ENCODE assay signal across 1 cellular context in the genomic region with DNA sequence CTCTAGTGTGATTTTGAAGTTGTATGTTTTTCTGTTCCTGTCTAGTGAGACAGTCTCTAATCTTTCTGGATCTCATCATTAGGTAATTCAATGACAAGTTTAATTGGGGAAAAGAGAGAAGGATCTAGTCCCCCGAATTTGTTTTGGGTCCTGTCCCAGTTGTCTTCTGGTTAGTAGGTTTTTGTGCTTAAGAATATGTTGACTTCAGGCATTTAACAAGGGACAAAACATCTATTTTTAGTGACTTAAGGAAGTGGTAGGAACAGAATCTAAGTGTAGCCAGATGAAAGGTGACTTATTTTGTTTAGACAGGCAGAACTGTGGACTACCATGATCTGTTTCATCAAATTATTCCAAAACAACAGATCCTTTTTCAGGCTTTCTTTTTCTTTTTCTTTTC.
TF ChIP-seq lines count a peak whose summit lies in the region.

No MANE protein-coding gene starts in this region.

TF ChIP-seq in endothelial cell of umbilical vein, 7 proteins besides CTCF, POLR2A, EP300 and RAD21:
- TF ChIP-seq JUN (IDR thresholded peaks at IDR 0.05; ENCODE audit: borderline replicate concordance, insufficient read depth, insufficient read length, low read depth) (no peak), POLR2AphosphoS5 (IDR thresholded peaks at IDR 0.05; ENCODE audit: insufficient read depth, low read depth, low read length) (no peak), GATA2 (IDR thresholded peaks at IDR 0.05; ENCODE audit: insufficient read depth, insufficient read length, low read depth, low read length) (no peak), MYC (IDR thresholded peaks at IDR 0.05; ENCODE audit: low read depth, low read length) (no peak), FOS (IDR thresholded peaks at IDR 0.05; ENCODE audit: borderline replicate concordance, insufficient read depth, low read length) (no peak), MAX (IDR thresholded peaks at IDR 0.05; ENCODE audit: insufficient read depth, insufficient read length) (no peak), EZH2 (IDR thresholded peaks at IDR 0.05; ENCODE audit: borderline replicate concordance, low read depth, low read length, severe bottlenecking) (no peak)
